18 cellular contexts compared by ENCODE assay signal in the genomic region with DNA sequence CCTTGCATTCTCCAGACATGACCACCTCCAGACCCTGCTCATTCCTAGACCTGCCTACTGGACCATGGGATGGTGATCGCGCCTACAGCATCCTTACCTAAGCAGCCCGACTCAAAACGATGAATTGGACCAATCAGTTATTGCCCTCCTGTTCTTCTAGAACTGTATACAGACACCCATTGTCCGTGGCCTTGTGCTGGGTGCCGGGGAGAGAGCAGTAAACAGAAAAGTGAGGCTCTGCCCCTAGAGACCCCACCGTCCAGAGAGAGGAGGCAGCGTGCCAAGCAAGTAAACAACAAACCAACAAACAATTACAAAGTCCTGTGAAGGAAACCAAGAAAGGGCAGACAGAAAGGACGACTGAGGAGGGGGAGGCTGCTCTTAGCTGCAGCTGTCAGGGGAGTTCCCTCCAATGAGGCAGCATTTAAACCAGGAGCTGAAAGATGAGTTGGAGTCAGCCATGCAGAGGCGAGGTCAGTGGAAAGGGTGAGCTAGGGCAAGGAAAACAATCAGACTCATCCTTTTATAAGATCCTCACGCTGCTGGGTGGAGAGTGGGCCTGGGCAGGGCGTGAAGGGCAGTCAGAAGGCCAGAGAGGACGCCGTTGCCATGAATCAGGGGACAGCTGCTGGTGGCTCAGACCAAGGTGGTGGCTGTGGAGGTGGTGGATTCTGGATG. TPM values are rescaled to one million over a fixed set of nuclear protein-coding genes. Genes with fewer than 3 reads are reported as not detected.
DNase-seq lines count a peak whose midpoint lies in the region; ATAC-seq, FAIRE-seq and TF ChIP-seq lines count a peak whose summit lies in the region.
"Had no signal": no experiment of that assay in that cellular context is flagged by ENCODE, and none has a peak within 500 bp of the region (broad histone marks: within the 10 kb centered on the region; RNA-seq: fewer than 3 reads in every experiment).

No MANE protein-coding gene starts in this region.

- POLR2A ChIA-PET in CD4-positive, alpha-beta memory T cell (lab: Charles Lee; ENCODE audit: partially characterized antibody), result no interaction called here

- no peak for TF ChIP-seq EP300 in neural cell (conservative IDR thresholded peaks at IDR 0.05; ENCODE audit: poor library complexity, severe bottlenecking)

- no peak overlapping the region for H3K9ac ChIP-seq in BLaER1
- no peak overlapping the region for H3K9ac ChIP-seq in neural cell (ENCODE audit: low read length)

- H3F3A ChIP-seq in GM23338 (replicated peaks; ENCODE audit: low read depth) (no peaks in the 10 kb centered on the region), neural cell (ENCODE audit: insufficient read depth, low read length, poor library complexity, severe bottlenecking) (no peaks in the 10 kb centered on the region)

- TF ChIP-seq CTCF in GM23338 (conservative IDR thresholded peaks at IDR 0.05; ENCODE audit: low read depth in 2 of 2) (no peak), neural cell (IDR thresholded peaks at IDR 0.05; ENCODE audit: poor library complexity, severe bottlenecking) (no peak)

- H3K9me3 ChIP-seq in BLaER1 (no peaks in the 10 kb centered on the region), neural cell (ENCODE audit: low read length) (no peaks in the 10 kb centered on the region)
- no peaks in the 10 kb centered on the region for H3K9me3 ChIP-seq in CD4-positive, alpha-beta memory T cell (ENCODE audit: control insufficient read depth in 1 of 2, low read length in 2 of 2)
- H3K9me3 ChIP-seq: Peyer's patch had no signal

- H3K27ac Mint-ChIP-seq in GM23338, result no peak overlapping the region
- no peak overlapping the region for H3K27ac Mint-ChIP-seq in activated T-cell treated with anti-CD3 and anti-CD28 coated beads, Interleukin-2, amount 50 U/mL, for 72 hours
- H3K27ac Mint-ChIP-seq in CD4-positive, alpha-beta memory T cell, result no peak overlapping the region
- H3K27ac Mint-ChIP-seq: activated CD4-positive, alpha-beta T cell treated with anti-CD3 and anti-CD28 coated beads, Interleukin-2, amount 10 ng/mL, durations not matched to agents 7 days and 5 days; effector memory CD8-positive, alpha-beta T cell; stimulated activated memory B cell treated with anti-CD40 and anti-IgM and Interleukin-4, amounts not matched to agents 10 μg/mL and 1 μg/mL and 100 μg/mL, for 72 hours had no signal

- H3K36me3 ChIP-seq in BLaER1 (no peaks in the 10 kb centered on the region), GM23338 (ENCODE audit: insufficient read depth) (no peaks in the 10 kb centered on the region; the same call in 1 of the 2 replicates), neural cell (ENCODE audit: insufficient read depth, low read length) (no peaks in the 10 kb centered on the region)
- no peaks in the 10 kb centered on the region for H3K36me3 ChIP-seq in CD4-positive, alpha-beta memory T cell (ENCODE audit: insufficient read depth, low read length)
- H3K36me3 ChIP-seq: brain microvascular endothelial cell, Peyer's patch had no signal

- H3K4me2 ChIP-seq in BLaER1 (peak overlapping the region; percentile 92), GM23338 (no peak overlapping the region), neural cell (ENCODE audit: low read length) (no peak overlapping the region)

- H2AFZ ChIP-seq in GM23338 (peak overlapping the region; percentile 43; the same call in 1 of the 2 replicates), neural cell (ENCODE audit: low read depth, low read length) (peak overlapping the region; percentile 3)

- no peaks in the 10 kb centered on the region for H3K27me3 ChIP-seq in BLaER1
- H3K27me3 ChIP-seq in GM23338 (ENCODE audit: insufficient read depth), result no peaks in the 10 kb centered on the region
- H3K27me3 ChIP-seq in neural cell (ENCODE audit: insufficient read depth, low read depth, low read length), result no peaks in the 10 kb centered on the region
- H3K27me3 ChIP-seq in CD4-positive, alpha-beta memory T cell (ENCODE audit: insufficient read depth, low read length), result peaks cover 16% of the 10 kb centered on the region

- no peak overlapping the region for H3K4me3 Mint-ChIP-seq in GM23338
- no peak overlapping the region for H3K4me3 Mint-ChIP-seq in activated T-cell treated with anti-CD3 and anti-CD28 coated beads, Interleukin-2, amount 50 U/mL, for 72 hours
- no peak overlapping the region for H3K4me3 Mint-ChIP-seq in CD4-positive, alpha-beta memory T cell
- H3K4me3 Mint-ChIP-seq: activated CD4-positive, alpha-beta T cell treated with anti-CD3 and anti-CD28 coated beads, Interleukin-2, amount 10 ng/mL, durations not matched to agents 7 days and 5 days; effector memory CD8-positive, alpha-beta T cell; stimulated activated memory B cell treated with anti-CD40 and anti-IgM and Interleukin-4, amounts not matched to agents 10 μg/mL and 1 μg/mL and 100 μg/mL, for 72 hours had no signal

- intact Hi-C loops in CD4-positive, alpha-beta memory T cell (cut with micrococcal nuclease), result no loop called here

- H3K9me3 Mint-ChIP-seq in GM23338, result no peaks in the 10 kb centered on the region
- H3K9me3 Mint-ChIP-seq in activated T-cell treated with anti-CD3 and anti-CD28 coated beads, Interleukin-2, amount 50 U/mL, for 72 hours, result no peaks in the 10 kb centered on the region
- no peaks in the 10 kb centered on the region for H3K9me3 Mint-ChIP-seq in CD4-positive, alpha-beta memory T cell
- H3K9me3 Mint-ChIP-seq: activated CD4-positive, alpha-beta T cell treated with anti-CD3 and anti-CD28 coated beads, Interleukin-2, amount 10 ng/mL, durations not matched to agents 7 days and 5 days; effector memory CD8-positive, alpha-beta T cell; stimulated activated memory B cell treated with anti-CD40 and anti-IgM and Interleukin-4, amounts not matched to agents 10 μg/mL and 1 μg/mL and 100 μg/mL, for 72 hours had no signal

- no peak overlapping the region for H3K4me3 ChIP-seq in BLaER1
- H3K4me3 ChIP-seq in GM23338, result no peak overlapping the region
- H3K4me3 ChIP-seq in neural cell (ENCODE audit: low read length), result no peak overlapping the region
- no peak overlapping the region for H3K4me3 ChIP-seq in CD4-positive, alpha-beta memory T cell (ENCODE audit: low read length in 2 of 2)
- H3K4me3 ChIP-seq: Peyer's patch had no signal

- CTCF ChIA-PET in CD4-positive, alpha-beta memory T cell (lab: Charles Lee; ENCODE audit: partially characterized antibody), result interaction anchor here (1.3 to 3.7 kb wide), 5 partner anchors 10 to 656 kb away, joined by 3 to 20 read pairs (median 7); no protein-coding TSS in a partner anchor

- H3K36me3 Mint-ChIP-seq in GM23338 (ENCODE audit: low read depth), result no peaks in the 10 kb centered on the region
- no peaks in the 10 kb centered on the region for H3K36me3 Mint-ChIP-seq in activated T-cell treated with anti-CD3 and anti-CD28 coated beads, Interleukin-2, amount 50 U/mL, for 72 hours (ENCODE audit: insufficient read depth in 2 of 2)
- no peaks in the 10 kb centered on the region for H3K36me3 Mint-ChIP-seq in CD4-positive, alpha-beta memory T cell
- H3K36me3 Mint-ChIP-seq: CD14-positive monocyte; stimulated activated memory B cell treated with anti-CD40 and anti-IgM and Interleukin-4, amounts not matched to agents 10 μg/mL and 1 μg/mL and 100 μg/mL, for 72 hours had no signal

- H3K79me2 ChIP-seq in GM23338 (replicated peaks; ENCODE audit: insufficient read depth) (no peaks in the 10 kb centered on the region), neural cell (replicated peaks; ENCODE audit: insufficient read depth, low read length) (no peaks in the 10 kb centered on the region)

- TF ChIP-seq RAD21 in neural cell (conservative IDR thresholded peaks at IDR 0.05), result no peak

- no peak for FAIRE-seq in RCC 7860 (lab: Jason Lieb, UNC)
- FAIRE-seq: H54 had no signal

- no peak for ATAC-seq in GM23338
- no peak for ATAC-seq in activated T-cell treated with anti-CD3 and anti-CD28 coated beads, Interleukin-2, amount 50 U/mL, for 72 hours (replicated peaks in 1 of 2)
- no peak for ATAC-seq in HG03039 (IDR thresholded peaks at IDR 0.05; ENCODE audit: unreplicated experiment)
- ATAC-seq: effector memory CD8-positive, alpha-beta T cell had no signal

- H3K9me2 ChIP-seq in GM23338 (ENCODE audit: insufficient read depth) (no peaks in the 10 kb centered on the region), neural cell (ENCODE audit: insufficient read depth, low read length) (no peaks in the 10 kb centered on the region)

- no peak for DNase-seq in GM23338 (ENCODE audit: low spot score)
- DNase-seq in RCC 7860 (ENCODE audit: low spot score), result peak; percentile 29
- no peak for DNase-seq in activated T-cell treated with anti-CD3 and anti-CD28 coated beads, Interleukin-2, amount 50 U/mL, for 72 hours
- DNase-seq in CD4-positive, alpha-beta memory T cell, result no peak
- DNase-seq: foreskin melanocyte, GDM1, NCI-H226 had no signal

- peaks cover 32% of the 10 kb centered on the region for H3K4me1 Mint-ChIP-seq in GM23338
- peaks cover 7% of the 10 kb centered on the region for H3K4me1 Mint-ChIP-seq in activated T-cell treated with anti-CD3 and anti-CD28 coated beads, Interleukin-2, amount 50 U/mL, for 72 hours (ENCODE audit: low read depth)
- H3K4me1 Mint-ChIP-seq in CD4-positive, alpha-beta memory T cell, result no peaks in the 10 kb centered on the region

- H4K20me1 ChIP-seq in BLaER1 (no peaks in the 10 kb centered on the region), GM23338 (replicated peaks; ENCODE audit: insufficient read depth) (no peaks in the 10 kb centered on the region), neural cell (ENCODE audit: insufficient read depth) (no peaks in the 10 kb centered on the region)

- H3K27me3 Mint-ChIP-seq in GM23338 (ENCODE audit: insufficient read depth, low read depth, poor library complexity), result peaks cover 6% of the 10 kb centered on the region
- H3K27me3 Mint-ChIP-seq in activated T-cell treated with anti-CD3 and anti-CD28 coated beads, Interleukin-2, amount 50 U/mL, for 72 hours (ENCODE audit: low read depth), result peaks cover 62% of the 10 kb centered on the region
- H3K27me3 Mint-ChIP-seq in CD4-positive, alpha-beta memory T cell, result peaks cover 33 to 40% of the 10 kb centered on the region in 2 donors

- no peak overlapping the region for H3K27ac ChIP-seq in BLaER1
- H3K27ac ChIP-seq in GM23338 (ENCODE audit: low read depth), result no peak overlapping the region
- no peak overlapping the region for H3K27ac ChIP-seq in neural cell (ENCODE audit: low read length)
- no peak overlapping the region for H3K27ac ChIP-seq in CD4-positive, alpha-beta memory T cell (ENCODE audit: low read depth, low read length)
- H3K27ac ChIP-seq: brain microvascular endothelial cell, Peyer's patch had no signal

- H3K4me1 ChIP-seq in BLaER1, result peaks cover 45% of the 10 kb centered on the region
- H3K4me1 ChIP-seq in GM23338 (ENCODE audit: insufficient read depth), result peaks cover 29% of the 10 kb centered on the region
- no peaks in the 10 kb centered on the region for H3K4me1 ChIP-seq in CD4-positive, alpha-beta memory T cell (ENCODE audit: insufficient read depth, low read length)

RNA-seq across cellular contexts. Expression of gene BLCAP, which starts 37.6 kb away (rescaled TPM):
- 63.5 and 64.8 TPM in 2 replicates for total RNA-seq in GM23338 (2014; rRNA removed; shearing (Covaris generic))
- 58.9 and 62.2 TPM in 2 replicates for polyA plus RNA-seq in GM23338 (2016; fragmentation: Nextera tagmentation; extraction: Ambion mirVana)
- polyA plus RNA-seq in neural cell, result 344 and 359 TPM in 2 replicates
- 228 and 231 TPM in 2 replicates for polyA minus RNA-seq in neural cell
- 10 to 100 TPM; 35.5 to 39.2 TPM for total RNA-seq in activated T-cell treated with anti-CD3 and anti-CD28 coated beads, Interleukin-2, amount 50 U/mL, for 72 hours
- 10 to 100 TPM; 81.7 to 87.5 TPM for total RNA-seq in CD4-positive, alpha-beta memory T cell
- polyA plus RNA-seq in CD4-positive, alpha-beta memory T cell, result 10 to 100 TPM; 63.7 to 97.4 TPM

RNA-seq across cellular contexts. Expression of gene NNAT, which starts 44.2 kb away (rescaled TPM):
- total RNA-seq in GM23338 (2014; rRNA removed; shearing (Covaris generic)), result 1.6 and 4.3 TPM in 2 replicates
- polyA plus RNA-seq in GM23338 (2016; fragmentation: Nextera tagmentation; extraction: Ambion mirVana) (2.8 and 4.9 TPM in 2 replicates), neural cell (996 and 1,180 TPM in 2 replicates)
- polyA minus RNA-seq in neural cell, result 462 and 477 TPM in 2 replicates
- total RNA-seq in activated T-cell treated with anti-CD3 and anti-CD28 coated beads, Interleukin-2, amount 50 U/mL, for 72 hours, result under 1 TPM; 0.19 to 0.93 TPM
- total RNA-seq in CD4-positive, alpha-beta memory T cell, result not detected
- not detected for polyA plus RNA-seq in CD4-positive, alpha-beta memory T cell
- total RNA-seq: mononuclear cell, Peyer's patch had no signal
- polyA plus RNA-seq: CD14-positive monocyte had no signal
